Comparison of ENCODE assay signal across 8 cellular contexts in genomic region chr1:150186789-150187559, GRCh38. TPM values are rescaled to one million over a fixed set of nuclear protein-coding genes. Genes with fewer than 3 reads are reported as not detected.
A peak's percentile ranks its signal among the peaks of the same experiment; 100 is the strongest.
DNase-seq lines count a peak whose midpoint lies in the region; ATAC-seq and TF ChIP-seq lines count a peak whose summit lies in the region.

No MANE protein-coding gene starts in this region.

- intact Hi-C loops in colonic mucosa (cut with DNase I): no loop called here
- intact Hi-C loops in aorta (cut with DNase I): no loop called here

- H3K4me1 ChIP-seq in colonic mucosa (no peaks in the 10 kb centered on the region), aorta (ENCODE audit: control insufficient read depth in 1 of 2, insufficient read depth in 2 of 2, low read length in 2 of 2) (no peaks in the 10 kb centered on the region)

- ATAC-seq in memory B cell (ENCODE audit: low read depth) (peak; percentile 87), aorta (ENCODE audit: low FRiP score) (peak; percentile 78)

- H3K36me3 Mint-ChIP-seq in memory B cell: peaks cover 2% of the 10 kb centered on the region

- WGBS in aorta, 2 donors: 8 to 9% methylated on average over 10 of the region's 10 CpGs

- H3K9ac ChIP-seq in colonic mucosa (ENCODE audit: low read depth in 2 of 2, low read length in 2 of 2): no peak overlapping the region

- peaks cover 7% of the 10 kb centered on the region for H3K4me1 Mint-ChIP-seq in memory B cell

- H3K36me3 ChIP-seq in colonic mucosa: no peaks in the 10 kb centered on the region
- no peaks in the 10 kb centered on the region for H3K36me3 ChIP-seq in aorta (ENCODE audit: control insufficient read depth in 1 of 2, insufficient read depth in 2 of 2, low read length in 1 of 2)

- H3K27me3 Mint-ChIP-seq in memory B cell: no peaks in the 10 kb centered on the region

- H3K27me3 ChIP-seq in colonic mucosa (no peaks in the 10 kb centered on the region), aorta (ENCODE audit: control insufficient read depth in 1 of 2, insufficient read depth in 2 of 2, low read length in 1 of 2) (no peaks in the 10 kb centered on the region)

- H3K4me3 ChIP-seq in colonic mucosa (no peak overlapping the region), aorta (ENCODE audit: low read length in 2 of 2) (peak overlapping the region in 1 of 2 donors; percentile 50)

- H3K27ac ChIP-seq in colonic mucosa (no peak overlapping the region), aorta (ENCODE audit: low read depth in 1 of 2, low read length in 2 of 2) (peak overlapping the region; percentile 47 to 91)

- no peaks in the 10 kb centered on the region for H3K9me3 ChIP-seq in colonic mucosa
- no peaks in the 10 kb centered on the region for H3K9me3 ChIP-seq in aorta (ENCODE audit: control insufficient read depth, low read length)

- H3K4me3 Mint-ChIP-seq in memory B cell: peak overlapping the region; percentile 71

- DNase-seq in NCI-H1436 (lab: John Stamatoyannopoulos, UW) (peak; percentile 46), NCI-H1436 treated with DMSO at 0.1 percent for 48 hours (lab: John Stamatoyannopoulos, UW) (no peak), MV-4-11 (lab: John Stamatoyannopoulos, UW) (peak; percentile 87), SKM-1 treated with dmso at 0.1 percent for 144 hours (lab: John Stamatoyannopoulos, UW; ENCODE audit: unreplicated experiment) (peak; percentile 88), colonic mucosa (no peak), memory B cell (ENCODE audit: low spot score in 2 of 2) (peak; percentile 61 to 68), aorta (peak in 1 of 2 donors; percentile 67)
- DNase-seq in stimulated activated CD4-positive, alpha-beta T cell treated with anti-CD3 and anti-CD28 coated beads, Interleukin-2, amount 100 ng/mL, for 48 hours: no peak

- peak; percentile 30 for TF ChIP-seq CTCF in colonic mucosa (IDR thresholded peaks at IDR 0.05)

- H3K27ac Mint-ChIP-seq in memory B cell: peak overlapping the region; percentile 84

- H3K9me3 Mint-ChIP-seq in memory B cell: no peaks in the 10 kb centered on the region

RNA-seq across cellular contexts. Expression of gene PLEKHO1, which starts 37.3 kb away (rescaled TPM):
- 10 to 100 TPM in 1 of 2 donors, 1 to 10 TPM in 1; 5.4 to 30.8 TPM for total RNA-seq in colonic mucosa
- total RNA-seq in aorta: 100 to 1,000 TPM in 1 of 2 donors, 10 to 100 TPM in 1; 90.6 to 146 TPM
- 100 to 1,000 TPM in 1 of 2 donors, 10 to 100 TPM in 1; 56.6 to 146 TPM for polyA plus RNA-seq in aorta

RNA-seq across cellular contexts. Expression of gene ANP32E, which starts 48.9 kb away (rescaled TPM):
- total RNA-seq in colonic mucosa (10 to 100 TPM; 18.5 to 36.3 TPM), aorta (10 to 100 TPM; 32.9 to 37.1 TPM)
- polyA plus RNA-seq in aorta: 10 to 100 TPM; 24.6 to 44.8 TPM

Comparison
In these comparisons a context has a peak if more than half of its experiments do, and no peak if none do; other contexts are left out.
1. DNase-seq: peak in NCI-H1436 (single experiment), MV-4-11 (single experiment), SKM-1 treated with dmso at 0.1 percent for 144 hours (single experiment) and memory B cell (2 of 2); none in NCI-H1436 treated with DMSO at 0.1 percent for 48 hours (single experiment), colonic mucosa (single experiment) and stimulated activated CD4-positive, alpha-beta T cell treated with anti-CD3 and anti-CD28 coated beads, Interleukin-2, amount 100 ng/mL, for 48 hours (0 of 2).